In genomic region chr11:64235427-64236161, GRCh38 we compare ENCODE assay signal across 8 cellular contexts. TPM values are rescaled to one million over a fixed set of nuclear protein-coding genes. Genes with fewer than 3 reads are reported as not detected.
A peak's percentile ranks its signal among the peaks of the same experiment; 100 is the strongest.
DNase-seq lines count a peak whose midpoint lies in the region; ATAC-seq lines count a peak whose summit lies in the region.

No MANE protein-coding gene starts in this region.

- no peaks in the 10 kb centered on the region for H3K9me3 Mint-ChIP-seq in activated naive CD4-positive, alpha-beta T cell treated with anti-CD3 and anti-CD28 coated beads, Interleukin-2, amount 50 U/mL, for 72 hours
- no peaks in the 10 kb centered on the region for H3K9me3 Mint-ChIP-seq in immature natural killer cell

- peaks cover 21 to 37% of the 10 kb centered on the region in 2 donors for H3K4me1 Mint-ChIP-seq in immature natural killer cell

- ATAC-seq in activated naive CD4-positive, alpha-beta T cell treated with anti-CD3 and anti-CD28 coated beads, Interleukin-2, amount 50 U/mL, for 72 hours = no peak
- no peak for ATAC-seq in HG03280 (IDR thresholded peaks at IDR 0.05; ENCODE audit: unreplicated experiment)
- no peak for ATAC-seq in HG03442 (IDR thresholded peaks at IDR 0.05; ENCODE audit: unreplicated experiment)

- peak overlapping the region; percentile 76 to 80 (median 79) for H3K4me3 Mint-ChIP-seq in immature natural killer cell

- peak overlapping the region; percentile 70 for H3K27ac ChIP-seq in substantia nigra (ENCODE audit: low read depth, low read length, poor library complexity, severe bottlenecking)

- peak; percentile 73 for DNase-seq in DMS53 (lab: John Stamatoyannopoulos, UW)
- DNase-seq in DMS53 treated with DMSO at 0.1 percent for 48 hours (lab: John Stamatoyannopoulos, UW; ENCODE audit: unreplicated experiment) = no peak
- DNase-seq in activated naive CD4-positive, alpha-beta T cell treated with anti-CD3 and anti-CD28 coated beads, Interleukin-2, amount 50 U/mL, for 72 hours (ENCODE audit: low spot score in 2 of 2) = no peak
- no peak for DNase-seq in immature natural killer cell
- DNase-seq in substantia nigra (lab: John Stamatoyannopoulos, UW) = no peak
- no peak for DNase-seq in DMS153 (lab: John Stamatoyannopoulos, UW)

- peaks cover 1 to 4% (median 3%) of the 10 kb centered on the region in 3 donors for H3K27me3 Mint-ChIP-seq in immature natural killer cell (ENCODE audit: low read depth in 3 of 3)

- H3K27ac Mint-ChIP-seq in activated naive CD4-positive, alpha-beta T cell treated with anti-CD3 and anti-CD28 coated beads, Interleukin-2, amount 50 U/mL, for 72 hours = peak overlapping the region; percentile 59 to 65
- H3K27ac Mint-ChIP-seq in immature natural killer cell = peak overlapping the region; percentile 29 to 80 (median 70)

- H3K36me3 Mint-ChIP-seq in activated naive CD4-positive, alpha-beta T cell treated with anti-CD3 and anti-CD28 coated beads, Interleukin-2, amount 50 U/mL, for 72 hours = peaks cover 0 to 5% of the 10 kb centered on the region in 2 donors
- H3K36me3 Mint-ChIP-seq in immature natural killer cell = no peaks in the 10 kb centered on the region

RNA-seq across cellular contexts. Expression of gene VEGFB, which starts 1.2 kb away (rescaled TPM):
- total RNA-seq in activated naive CD4-positive, alpha-beta T cell treated with anti-CD3 and anti-CD28 coated beads, Interleukin-2, amount 50 U/mL, for 72 hours = 100 to 1,000 TPM in 1 of 2 donors, 10 to 100 TPM in 1; 57.6 to 119 TPM
- 10 to 100 TPM in 1 of 3 donors, 1 to 10 TPM in 2; 6.7 to 10.3 (median 9.4) TPM for polyA plus RNA-seq in immature natural killer cell

RNA-seq across cellular contexts. Expression of gene DNAJC4, which starts 5.2 kb away (rescaled TPM):
- total RNA-seq in activated naive CD4-positive, alpha-beta T cell treated with anti-CD3 and anti-CD28 coated beads, Interleukin-2, amount 50 U/mL, for 72 hours = 10 to 100 TPM; 26.7 to 48.7 TPM
- polyA plus RNA-seq in immature natural killer cell = 10 to 100 TPM; 25.2 to 32.6 (median 26.7) TPM

RNA-seq across cellular contexts. Expression of gene FKBP2, which starts 5.3 kb away (rescaled TPM):
- 10 to 100 TPM; 27.7 to 36.0 TPM for total RNA-seq in activated naive CD4-positive, alpha-beta T cell treated with anti-CD3 and anti-CD28 coated beads, Interleukin-2, amount 50 U/mL, for 72 hours
- polyA plus RNA-seq in immature natural killer cell = 100 to 1,000 TPM; 110 to 142 (median 130) TPM

RNA-seq across cellular contexts. Expression of gene NUDT22, which starts 9.5 kb away (rescaled TPM):
- total RNA-seq in activated naive CD4-positive, alpha-beta T cell treated with anti-CD3 and anti-CD28 coated beads, Interleukin-2, amount 50 U/mL, for 72 hours = 10 to 100 TPM; 87.4 to 88.8 TPM
- polyA plus RNA-seq in immature natural killer cell = 10 to 100 TPM; 64.9 to 95.4 (median 74.9) TPM

RNA-seq across cellular contexts. Expression of gene TRPT1, which starts 9.6 kb away (rescaled TPM):
- total RNA-seq in activated naive CD4-positive, alpha-beta T cell treated with anti-CD3 and anti-CD28 coated beads, Interleukin-2, amount 50 U/mL, for 72 hours = 10 to 100 TPM; 31.2 to 36.5 TPM
- polyA plus RNA-seq in immature natural killer cell = 10 to 100 TPM; 42.2 to 51.0 (median 43.8) TPM
